In the genomic region with DNA sequence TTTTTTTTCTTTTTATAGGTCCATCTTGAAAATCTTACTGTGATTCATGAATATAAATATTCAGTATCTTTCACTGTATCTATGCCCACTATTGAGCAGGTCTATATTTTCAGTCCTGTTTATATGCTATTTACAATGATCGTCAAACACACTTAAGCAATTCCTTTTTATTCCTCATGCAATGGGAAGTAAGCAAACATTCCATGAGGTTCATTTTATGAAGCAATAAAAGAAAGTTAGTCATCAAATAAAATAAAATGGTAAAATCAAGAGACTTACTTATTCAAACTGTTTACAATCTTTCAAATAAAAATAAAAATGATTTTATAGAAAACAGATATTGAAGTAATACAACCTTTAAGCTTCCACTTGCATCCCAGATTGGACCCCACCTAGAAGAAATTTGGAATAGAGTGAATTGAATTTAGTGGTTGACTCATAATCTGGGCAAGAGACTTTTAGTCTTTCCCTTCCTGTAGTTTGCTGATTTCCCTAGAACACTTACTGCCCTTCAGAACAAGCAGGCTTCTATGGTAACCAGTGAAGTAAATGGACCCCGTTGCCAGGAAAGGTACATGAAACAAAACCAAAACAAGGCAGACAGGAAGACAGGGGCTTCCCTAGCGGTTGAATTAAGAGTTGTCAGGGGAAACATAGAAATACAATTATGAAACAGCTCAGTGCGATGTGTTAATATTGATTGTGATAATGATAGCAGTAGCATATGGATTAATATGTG, we compare ENCODE assay signal across 8 cellular contexts.
A peak's percentile ranks its signal among the peaks of the same experiment; 100 is the strongest.
DNase-seq lines count a peak whose midpoint lies in the region; ATAC-seq and TF ChIP-seq lines count a peak whose summit lies in the region.

No MANE protein-coding gene starts in this region.

- ATAC-seq in GM21423 (IDR thresholded peaks at IDR 0.05; ENCODE audit: unreplicated experiment), result peak; percentile 94

- peaks cover 3% of the 10 kb centered on the region for H3K9me3 Mint-ChIP-seq in activated CD4-positive, alpha-beta T cell treated with anti-CD3 and anti-CD28 coated beads, Interleukin-2, amount 10 ng/mL, durations not matched to agents 24 days and 14 days

- TF ChIP-seq CTCF in GM10266 (IDR thresholded peaks at IDR 0.05; ENCODE audit: control insufficient read depth, insufficient read depth, low read depth, missing control alignments) (no peak), fibroblast of mammary gland (conservative IDR thresholded peaks at IDR 0.05; ENCODE audit: control insufficient read depth, insufficient read depth, low read depth, low read length) (peak; percentile 5)

- H3K4me3 Mint-ChIP-seq in activated CD4-positive, alpha-beta T cell treated with anti-CD3 and anti-CD28 coated beads, Interleukin-2, amount 10 ng/mL, durations not matched to agents 24 days and 14 days, result peak overlapping the region; percentile 1

- no peak overlapping the region for H3K4me3 ChIP-seq in fibroblast of mammary gland (ENCODE audit: control insufficient read depth, low read depth, low read length)
- no peak overlapping the region for H3K4me3 ChIP-seq in skin epidermis

- intact Hi-C loops in activated CD4-positive, alpha-beta T cell treated with anti-CD3 and anti-CD28 coated beads, Interleukin-2, amount 10 ng/mL, durations not matched to agents 24 days and 14 days (cut with micrococcal nuclease), result loop anchor here (1.0 to 2.0 kb wide), 4 partner anchors 11 to 193 kb away; no protein-coding TSS in a partner anchor

- H3K36me3 Mint-ChIP-seq in activated CD4-positive, alpha-beta T cell treated with anti-CD3 and anti-CD28 coated beads, Interleukin-2, amount 10 ng/mL, durations not matched to agents 24 days and 14 days (ENCODE audit: low read depth), result no peaks in the 10 kb centered on the region

- peak overlapping the region in 17 of 21 experiments; percentile 1 to 80 (median 47) for H3K27ac ChIP-seq in skin epidermis

- peaks cover 2% of the 10 kb centered on the region for H3K27me3 Mint-ChIP-seq in activated CD4-positive, alpha-beta T cell treated with anti-CD3 and anti-CD28 coated beads, Interleukin-2, amount 10 ng/mL, durations not matched to agents 24 days and 14 days

- DNase-seq in GM10266 (ENCODE audit: extremely low spot score) (peak; percentile 54), HS-5 (ENCODE audit: low read depth) (peak; percentile 49), fibroblast of mammary gland (ENCODE audit: low read depth) (peak; percentile 81), hepatic stellate cell (ENCODE audit: low spot score) (no peak), putamen (ENCODE audit: low spot score) (no peak)
- DNase-seq in activated CD4-positive, alpha-beta T cell treated with anti-CD3 and anti-CD28 coated beads, Interleukin-2, amount 10 ng/mL, durations not matched to agents 24 days and 14 days, result peak; percentile 86

- peaks cover 19% of the 10 kb centered on the region for H3K4me1 Mint-ChIP-seq in activated CD4-positive, alpha-beta T cell treated with anti-CD3 and anti-CD28 coated beads, Interleukin-2, amount 10 ng/mL, durations not matched to agents 24 days and 14 days

- H3K27ac Mint-ChIP-seq in activated CD4-positive, alpha-beta T cell treated with anti-CD3 and anti-CD28 coated beads, Interleukin-2, amount 10 ng/mL, durations not matched to agents 24 days and 14 days, result peak overlapping the region; percentile 4

Comparison
In these comparisons a context has a peak if more than half of its experiments do, and no peak if none do; other contexts are left out.
1. DNase-seq: peak in GM10266 (single experiment), HS-5 (single experiment), activated CD4-positive, alpha-beta T cell treated with anti-CD3 and anti-CD28 coated beads, Interleukin-2, amount 10 ng/mL, durations not matched to agents 24 days and 14 days (single experiment) and fibroblast of mammary gland (single experiment); none in hepatic stellate cell (single experiment) and putamen (single experiment).